ENCODE assay signal across 19 cellular contexts in genomic region chr5:59584858-59585846, GRCh38.
DNase-seq lines count a peak whose midpoint lies in the region; ATAC-seq and TF ChIP-seq lines count a peak whose summit lies in the region.
"Had no signal": no experiment of that assay in that cellular context is flagged by ENCODE, and none has a peak within 500 bp of the region (broad histone marks: within the 10 kb centered on the region; RNA-seq: fewer than 3 reads in every experiment).

No MANE protein-coding gene starts in this region.

- peak; percentile 42 to 61 for TF ChIP-seq POLR2A in gastrocnemius medialis (IDR thresholded peaks at IDR 0.05)

- no peaks in the 10 kb centered on the region for H3K9me3 ChIP-seq in mesenchymal stem cell (ENCODE audit: control insufficient read depth, low read length)
- H3K9me3 ChIP-seq in gastrocnemius medialis: no peaks in the 10 kb centered on the region
- H3K9me3 ChIP-seq: ascending aorta, testis had no signal

- H3K9me3 Mint-ChIP-seq in T-helper 2 cell treated with Interferon-gamma antibody and Interleukin-4, amounts not matched to agents 5 μg/mL and 100 μg/mL, for 36 hours: no peaks in the 10 kb centered on the region

- TF ChIP-seq CTCF in gastrocnemius medialis (IDR thresholded peaks at IDR 0.05 in 4 of 5, conservative IDR thresholded peaks at IDR 0.05 in 1 of 5): peak in 1 of 5 experiments; percentile 17

- no peaks in the 10 kb centered on the region for H3K27me3 ChIP-seq in mesenchymal stem cell (ENCODE audit: control insufficient read depth in 1 of 2, insufficient read depth in 1 of 2, low read length in 2 of 2)
- no peaks in the 10 kb centered on the region for H3K27me3 ChIP-seq in gastrocnemius medialis
- H3K27me3 ChIP-seq: ascending aorta, foreskin keratinocyte, testis had no signal

- H4K8ac ChIP-seq in mesenchymal stem cell (ENCODE audit: low read length): no peak overlapping the region

- peaks cover 3% of the 10 kb centered on the region for H3K4me1 ChIP-seq in mesenchymal stem cell (ENCODE audit: control insufficient read depth, insufficient read depth, low read depth, low read length)
- peaks cover 19 to 37% of the 10 kb centered on the region in 2 donors for H3K4me1 ChIP-seq in gastrocnemius medialis
- H3K4me1 ChIP-seq: testis had no signal

- no peak overlapping the region for H2BK120ac ChIP-seq in mesenchymal stem cell (ENCODE audit: low read depth, low read length)

- H3K4me3 Mint-ChIP-seq in T-helper 2 cell treated with Interferon-gamma antibody and Interleukin-4, amounts not matched to agents 5 μg/mL and 100 μg/mL, for 36 hours: no peak overlapping the region
- H3K4me3 Mint-ChIP-seq: B cell had no signal

- DNase-seq in DMS53 treated with DMSO at 0.1 percent for 48 hours (lab: John Stamatoyannopoulos, UW; ENCODE audit: unreplicated experiment) (peak; percentile 27), mesenchymal stem cell (no peak), gastrocnemius medialis (peak; percentile 78 to 80)
- DNase-seq in T-helper 2 cell treated with Interferon-gamma antibody and Interleukin-4, amounts not matched to agents 5 μg/mL and 100 μg/mL, for 36 hours (ENCODE audit: low spot score): no peak
- DNase-seq: activated CD4-positive, alpha-beta T cell treated with anti-CD3 and anti-CD28 coated beads for 48 hours; foreskin keratinocyte; H7; mammary epithelial cell; NCI-H1105; NCI-H345; stimulated activated CD4-positive, alpha-beta T cell treated with anti-CD3 and anti-CD28 coated beads, Interleukin-4, amount 100 ng/mL, for 24 hours; testis had no signal

- 98% methylated on average over 5 of the region's 6 CpGs for WGBS in mesenchymal stem cell

- no peak overlapping the region for H3K9ac ChIP-seq in mesenchymal stem cell (ENCODE audit: low read length)

- H3K27ac Mint-ChIP-seq in T-helper 2 cell treated with Interferon-gamma antibody and Interleukin-4, amounts not matched to agents 5 μg/mL and 100 μg/mL, for 36 hours: no peak overlapping the region
- H3K27ac Mint-ChIP-seq: B cell had no signal

- in situ Hi-C loops in gastrocnemius medialis (cut with MboI; ENCODE audit: low sequenced_read_pairs in 4 of 4): loop anchor here in 1 of 4 donors (10.0 kb wide), 1 partner anchor 80 kb away; no protein-coding TSS in a partner anchor

- no peaks in the 10 kb centered on the region for H3K36me3 ChIP-seq in mesenchymal stem cell (ENCODE audit: control insufficient read depth in 1 of 2, insufficient read depth in 2 of 2, low read depth in 1 of 2, low read length in 2 of 2)
- no peaks in the 10 kb centered on the region for H3K36me3 ChIP-seq in gastrocnemius medialis
- H3K36me3 ChIP-seq: ascending aorta had no signal

- H3K4me2 ChIP-seq in mesenchymal stem cell (ENCODE audit: low read length, poor library complexity, severe bottlenecking): no peak overlapping the region

- H2BK15ac ChIP-seq in mesenchymal stem cell (ENCODE audit: low read depth, poor library complexity, severe bottlenecking): no peak overlapping the region

- peaks cover 38% of the 10 kb centered on the region for H3K27me3 Mint-ChIP-seq in T-helper 2 cell treated with Interferon-gamma antibody and Interleukin-4, amounts not matched to agents 5 μg/mL and 100 μg/mL, for 36 hours (ENCODE audit: low read depth)

- H3K4ac ChIP-seq in mesenchymal stem cell (ENCODE audit: low read depth in 1 of 2, low read length in 2 of 2): no peak overlapping the region

- H2BK12ac ChIP-seq in mesenchymal stem cell (ENCODE audit: low read length in 2 of 2): no peak overlapping the region

- no peaks in the 10 kb centered on the region for H3K36me3 Mint-ChIP-seq in T-helper 2 cell treated with Interferon-gamma antibody and Interleukin-4, amounts not matched to agents 5 μg/mL and 100 μg/mL, for 36 hours (ENCODE audit: low read depth)

- peaks cover 1% of the 10 kb centered on the region for H3K79me1 ChIP-seq in mesenchymal stem cell (replicated peaks; ENCODE audit: low read length, poor library complexity, severe bottlenecking)

- no peak overlapping the region for H2BK5ac ChIP-seq in mesenchymal stem cell (ENCODE audit: low read depth, low read length, poor library complexity, severe bottlenecking)

- H4K91ac ChIP-seq in mesenchymal stem cell (ENCODE audit: low read length): no peak overlapping the region

- no peak overlapping the region for H3K18ac ChIP-seq in mesenchymal stem cell (ENCODE audit: low read depth in 1 of 2, low read length in 2 of 2)

- ATAC-seq in gastrocnemius medialis (peak; percentile 49 to 71), HG02623 (IDR thresholded peaks at IDR 0.05; ENCODE audit: unreplicated experiment) (no peak), GM21526 (IDR thresholded peaks at IDR 0.05; ENCODE audit: low FRiP score, unreplicated experiment) (no peak), HG03108 (IDR thresholded peaks at IDR 0.05; ENCODE audit: unreplicated experiment) (no peak)
- ATAC-seq: foreskin keratinocyte had no signal

- no peak overlapping the region for H3K23ac ChIP-seq in mesenchymal stem cell (ENCODE audit: low read length in 2 of 2)

- intact Hi-C loops in gastrocnemius medialis (cut with DNase I; ENCODE audit: low total_unique reads): loop anchor here (2.0 to 5.0 kb wide), 3 partner anchors 20 to 218 kb away; no protein-coding TSS in a partner anchor

- H2AK5ac ChIP-seq in mesenchymal stem cell (ENCODE audit: low read length, severe bottlenecking): peak overlapping the region; percentile 58

- H3K4me1 Mint-ChIP-seq in T-helper 2 cell treated with Interferon-gamma antibody and Interleukin-4, amounts not matched to agents 5 μg/mL and 100 μg/mL, for 36 hours (ENCODE audit: low read depth): no peaks in the 10 kb centered on the region

- H2AFZ ChIP-seq in mesenchymal stem cell (ENCODE audit: low read depth, low read length): no peak overlapping the region

- H3K4me3 ChIP-seq in mesenchymal stem cell (ENCODE audit: insufficient read depth in 1 of 2, low read depth in 1 of 2, low read length in 2 of 2): no peak overlapping the region
- peak overlapping the region; percentile 63 to 74 (median 67) for H3K4me3 ChIP-seq in gastrocnemius medialis
- H3K4me3 ChIP-seq: ascending aorta, skin epidermis, testis had no signal

- H3K27ac ChIP-seq in cingulate gyrus (ENCODE audit: low read depth, low read length) (peak overlapping the region; percentile 58), mesenchymal stem cell (ENCODE audit: low read length, poor library complexity, severe bottlenecking) (no peak overlapping the region), gastrocnemius medialis (peak overlapping the region; percentile 78 to 92 (median 88))
- H3K27ac ChIP-seq: ascending aorta, foreskin keratinocyte, skin epidermis, testis had no signal

- H3K14ac ChIP-seq in mesenchymal stem cell (ENCODE audit: low read length in 2 of 2): no peak overlapping the region

Comparison
In these comparisons a context has a peak if more than half of its experiments do, and no peak if none do; other contexts are left out.
1. DNase-seq: peak in DMS53 treated with DMSO at 0.1 percent for 48 hours (single experiment) and gastrocnemius medialis (2 of 2); none in mesenchymal stem cell (single experiment) and T-helper 2 cell treated with Interferon-gamma antibody and Interleukin-4, amounts not matched to agents 5 μg/mL and 100 μg/mL, for 36 hours (single experiment).
2. H3K4me3 ChIP-seq: peak in gastrocnemius medialis (4 of 4); none in mesenchymal stem cell (0 of 2).
3. ATAC-seq: peak in gastrocnemius medialis (2 of 2); none in HG02623 (single experiment), GM21526 (single experiment) and HG03108 (single experiment).